In the genomic region with DNA sequence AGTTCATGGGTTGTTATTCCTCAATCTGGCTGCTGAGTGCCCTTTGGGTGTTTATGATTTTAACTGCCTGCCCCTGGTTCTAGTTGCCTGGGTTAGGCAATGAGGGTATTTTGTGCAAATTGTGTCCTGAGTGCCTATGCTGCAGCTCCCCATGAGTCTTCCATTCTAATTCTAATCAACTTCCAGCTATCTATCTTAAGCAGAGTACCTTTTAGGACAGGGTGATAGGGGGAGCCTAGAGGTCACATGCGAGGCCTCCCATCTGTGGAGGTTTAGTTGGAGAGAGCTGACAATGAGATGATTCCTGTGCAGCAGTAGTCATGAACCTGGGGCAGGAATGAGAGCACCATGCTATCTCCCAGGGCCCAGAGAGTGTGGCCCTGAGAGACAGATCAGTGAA, we compare ENCODE assay signal across 1 cellular context.
TF ChIP-seq lines count a peak whose summit lies in the region.

No MANE protein-coding gene starts in this region.

TF ChIP-seq in H1, 55 proteins besides CTCF, POLR2A, EP300 and RAD21:
- no peak for TF ChIP-seq HDAC2 (IDR thresholded peaks at IDR 0.05; ENCODE audit: borderline replicate concordance in 1 of 2, low read depth in 2 of 2, low read length in 2 of 2)
